ENCODE assay signal across 8 cellular contexts in genomic region chr5:10441083-10441991, GRCh38. TPM values are rescaled to one million over a fixed set of nuclear protein-coding genes. Genes with fewer than 3 reads are reported as not detected.
DNase-seq lines count a peak whose midpoint lies in the region; ATAC-seq, FAIRE-seq and TF ChIP-seq lines count a peak whose summit lies in the region.

Gene ROPN1L (plus strand): TSS chr5:10441879. CDS start chr5:10442168, 289 bp downstream.

- H3K4me3 ChIP-seq in AG09309 (ENCODE audit: control insufficient read depth, low read depth, low read length) (peak within 1 kb of the TSS; percentile 61), kidney (ENCODE audit: low read length in 2 of 2) (peak within 1 kb of the TSS; percentile 69 to 88)

- peak within 1 kb of the TSS; percentile 40 to 47 for H3K27ac ChIP-seq in kidney (ENCODE audit: low read depth in 2 of 2, low read length in 2 of 2)

- H3K36me3 ChIP-seq in kidney (ENCODE audit: control insufficient read depth in 1 of 2, insufficient read depth in 2 of 2, low read length in 2 of 2) = peaks cover 2 to 4% of the 10 kb centered on the region in 2 donors

- H3K9me3 ChIP-seq in kidney (ENCODE audit: control insufficient read depth in 1 of 2, low read length in 2 of 2) = no peaks in the 10 kb centered on the region

- H3K4me1 ChIP-seq in kidney (ENCODE audit: control insufficient read depth in 1 of 2, insufficient read depth in 1 of 2, low read depth in 1 of 2, low read length in 2 of 2) = peaks cover 5 to 7% of the 10 kb centered on the region in 2 donors

- H3K9ac ChIP-seq in kidney (ENCODE audit: low read length in 2 of 2) = peak within 1 kb of the TSS; percentile 33 to 84

- intact Hi-C loops in kidney (cut with DNase I) = no loop called here

- TF ChIP-seq CTCF in AG09309 (IDR thresholded peaks at IDR 0.05; ENCODE audit: control insufficient read depth, insufficient read depth, low read depth, low read length, missing control alignments) = no peak
- TF ChIP-seq CTCF in kidney (IDR thresholded peaks at IDR 0.05; ENCODE audit: borderline replicate concordance, extremely low read depth, insufficient read depth) = peak; percentile 3

- DNase-seq in AG09309 (ENCODE audit: low read depth) = no peak
- DNase-seq in NCI-H345 (lab: John Stamatoyannopoulos, UW) = peak; percentile 92
- peak; percentile 85 for DNase-seq in activated CD4-positive, CD25-positive, alpha-beta regulatory T cell treated with anti-CD3 and anti-CD28 coated beads, Interleukin-2, amount 50 U/mL, for 72 hours
- DNase-seq in cerebellar cortex (ENCODE audit: low spot score) = peak; percentile 88
- peak; percentile 95 for DNase-seq in kidney
- DNase-seq in stimulated activated CD4-positive, alpha-beta T cell treated with anti-CD3 and anti-CD28 coated beads, Interleukin-15, amount 100 ng/mL, for 1 hour (ENCODE audit: low read depth in 1 of 2, low spot score in 1 of 2) = peak; percentile 66 to 71

- FAIRE-seq in kidney (lab: Jason Lieb, UNC) = no peak

- ATAC-seq in GM19023 (IDR thresholded peaks at IDR 0.05; ENCODE audit: unreplicated experiment) (peak; percentile 98), HG03159 (IDR thresholded peaks at IDR 0.05; ENCODE audit: unreplicated experiment) (peak; percentile 95)

RNA-seq across cellular contexts. Expression of gene ROPN1L, which starts in this region (rescaled TPM):
- 1.7 TPM for total RNA-seq in kidney
- 1.4 TPM for polyA plus RNA-seq in kidney (ENCODE audit: insufficient read depth, low read depth, low replicate concordance)
